In genomic region chr2:208948073-208948472, GRCh38 we compare ENCODE assay signal across 28 cellular contexts.
"Had no signal": no experiment of that assay in that cellular context is flagged by ENCODE, and none has a peak within 500 bp of the region (broad histone marks: within the 10 kb centered on the region; RNA-seq: fewer than 3 reads in every experiment).

No MANE protein-coding gene starts in this region.

- H3K27me3 Mint-ChIP-seq: naive thymus-derived CD8-positive, alpha-beta T cell; natural killer cell treated with Interleukin-12 subunit alpha and Interleukin-12 subunit beta and Interleukin-15 and Interleukin-18, amount 100 ng/mL, for 72 hours; progenitor cell of endocrine pancreas; stimulated activated naive B cell treated with anti-CD40 and anti-IgM and Interleukin-4, amounts not matched to agents 10 μg/mL and 1 μg/mL and 100 μg/mL, for 72 hours; stimulated activated naive CD8-positive, alpha-beta T cell treated with anti-CD3 and anti-CD28 coated beads, Interleukin-15, Interleukin-2, amounts not matched to agents 100 ng/mL and 50 ng/mL, for 24 hours; type B pancreatic cell had no signal

- H3K9me3 Mint-ChIP-seq: type B pancreatic cell had no signal

- ATAC-seq: naive thymus-derived CD8-positive, alpha-beta T cell; natural killer cell treated with Interleukin-12 subunit alpha and Interleukin-12 subunit beta and Interleukin-15 and Interleukin-18, amount 100 ng/mL, for 72 hours; pancreas; psoas muscle; right cardiac atrium; right lobe of liver; stimulated activated effector memory CD8-positive, alpha-beta T cell treated with anti-CD3 and anti-CD28 coated beads, Interleukin-12 subunit alpha, Interleukin-12 subunit beta, amount 100 ng/mL, for 72 hours; stimulated activated naive B cell treated with anti-CD40 and anti-IgM and Interleukin-4, amounts not matched to agents 10 μg/mL and 1 μg/mL and 100 μg/mL, for 72 hours; upper lobe of right lung had no signal

- H3K27ac Mint-ChIP-seq: naive thymus-derived CD8-positive, alpha-beta T cell; natural killer cell treated with Interleukin-12 subunit alpha and Interleukin-12 subunit beta and Interleukin-15 and Interleukin-18, amount 100 ng/mL, for 72 hours; nephron progenitor cell; progenitor cell of endocrine pancreas; stimulated activated effector memory CD8-positive, alpha-beta T cell treated with anti-CD3 and anti-CD28 coated beads, Interleukin-12 subunit alpha, Interleukin-12 subunit beta, amount 100 ng/mL, for 72 hours; stimulated activated naive B cell treated with anti-CD40 and anti-IgM and Interleukin-4, amounts not matched to agents 10 μg/mL and 1 μg/mL and 100 μg/mL, for 72 hours; stimulated activated naive CD8-positive, alpha-beta T cell treated with anti-CD3 and anti-CD28 coated beads, Interleukin-15, Interleukin-2, amounts not matched to agents 100 ng/mL and 50 ng/mL, for 24 hours; type B pancreatic cell had no signal

- H3K4me3 Mint-ChIP-seq: naive thymus-derived CD8-positive, alpha-beta T cell; natural killer cell treated with Interleukin-12 subunit alpha and Interleukin-12 subunit beta and Interleukin-15 and Interleukin-18, amount 100 ng/mL, for 72 hours; nephron progenitor cell; neural crest cell; stimulated activated effector memory CD8-positive, alpha-beta T cell treated with anti-CD3 and anti-CD28 coated beads, Interleukin-12 subunit alpha, Interleukin-12 subunit beta, amount 100 ng/mL, for 72 hours; stimulated activated naive B cell treated with anti-CD40 and anti-IgM and Interleukin-4, amounts not matched to agents 10 μg/mL and 1 μg/mL and 100 μg/mL, for 72 hours; stimulated activated naive CD8-positive, alpha-beta T cell treated with anti-CD3 and anti-CD28 coated beads, Interleukin-15, Interleukin-2, amounts not matched to agents 100 ng/mL and 50 ng/mL, for 24 hours; type B pancreatic cell had no signal

- H3K4me3 ChIP-seq: pancreas, psoas muscle, right lobe of liver, sigmoid colon, stomach, tibial artery, transverse colon, upper lobe of right lung, uterus had no signal

- H3K27ac ChIP-seq: neutrophil, pancreas, psoas muscle, right lobe of liver, sigmoid colon, stomach, tibial artery, transverse colon, upper lobe of right lung, uterus had no signal

- H3K36me3 ChIP-seq: neutrophil, pancreas, right lobe of liver, sigmoid colon, stomach, tibial artery, transverse colon, upper lobe of right lung, uterus had no signal

- FAIRE-seq: pancreas, small intestine had no signal

- H3K4me1 ChIP-seq: pancreas, psoas muscle, right lobe of liver, stomach, tibial artery, transverse colon, upper lobe of right lung, uterus had no signal

- H3K36me3 Mint-ChIP-seq: naive thymus-derived CD8-positive, alpha-beta T cell; natural killer cell treated with Interleukin-12 subunit alpha and Interleukin-12 subunit beta and Interleukin-15 and Interleukin-18, amount 100 ng/mL, for 72 hours; stimulated activated effector memory CD8-positive, alpha-beta T cell treated with anti-CD3 and anti-CD28 coated beads, Interleukin-12 subunit alpha, Interleukin-12 subunit beta, amount 100 ng/mL, for 72 hours; stimulated activated naive B cell treated with anti-CD40 and anti-IgM and Interleukin-4, amounts not matched to agents 10 μg/mL and 1 μg/mL and 100 μg/mL, for 72 hours; type B pancreatic cell had no signal

- DNase-seq: naive thymus-derived CD8-positive, alpha-beta T cell; nephron progenitor cell; nucleus accumbens; pancreas; posterior cingulate gyrus; psoas muscle; right cardiac atrium; right lobe of liver; sigmoid colon; small intestine; stimulated activated CD4-positive, alpha-beta T cell treated with anti-CD3 and anti-CD28 coated beads, Interleukin-15, amount 100 ng/mL, for 24 hours; stimulated activated CD4-positive, alpha-beta T cell treated with anti-CD3 and anti-CD28 coated beads, Interleukin-2, amount 100 ng/mL, for 24 hours; stimulated activated CD4-positive, alpha-beta T cell treated with anti-CD3 and anti-CD28 coated beads, Interleukin-2, amount 100 ng/mL, for 48 hours; stimulated activated CD4-positive, alpha-beta T cell treated with anti-CD3 and anti-CD28 coated beads, Interleukin-4, amount 100 ng/mL, for 24 hours; stimulated activated naive B cell treated with anti-CD40 and anti-IgM and Interleukin-4, amounts not matched to agents 10 μg/mL and 1 μg/mL and 100 μg/mL, for 72 hours; stimulated activated naive CD4-positive, alpha-beta T cell treated with Interleukin-2 at 50 U/mL for 16 hours; stomach; tibial artery; transverse colon; upper lobe of right lung; uterus had no signal

- H3K9me3 ChIP-seq: neutrophil, pancreas, psoas muscle, right lobe of liver, sigmoid colon, tibial artery, transverse colon, upper lobe of right lung, uterus had no signal

- H3K4me1 Mint-ChIP-seq: naive thymus-derived CD8-positive, alpha-beta T cell; neural crest cell; stimulated activated effector memory CD8-positive, alpha-beta T cell treated with anti-CD3 and anti-CD28 coated beads, Interleukin-12 subunit alpha, Interleukin-12 subunit beta, amount 100 ng/mL, for 72 hours; stimulated activated naive B cell treated with anti-CD40 and anti-IgM and Interleukin-4, amounts not matched to agents 10 μg/mL and 1 μg/mL and 100 μg/mL, for 72 hours had no signal

- H3K27me3 ChIP-seq: neutrophil, pancreas, right lobe of liver, sigmoid colon, stomach, tibial artery, transverse colon, upper lobe of right lung, uterus had no signal
